24 cellular contexts compared by ENCODE assay signal in genomic region chr11:69954756-69955155, GRCh38.
"Had no signal": no experiment of that assay in that cellular context is flagged by ENCODE, and none has a peak within 500 bp of the region (broad histone marks: within the 10 kb centered on the region; RNA-seq: fewer than 3 reads in every experiment).

No MANE protein-coding gene starts in this region.

- H3K4me3 ChIP-seq: Peyer's patch had no signal

- H3K27ac ChIP-seq: Peyer's patch, RWPE1 had no signal

- H3K36me3 ChIP-seq: Peyer's patch had no signal

- DNase-seq: activated CD4-positive, alpha-beta T cell treated with anti-CD3 and anti-CD28 coated beads for 48 hours; activated CD4-positive, alpha-beta T cell treated with anti-CD3 and anti-CD28 coated beads, Interleukin-2, amount 50 U/mL, for 4 hours; activated CD4-positive, CD25-positive, alpha-beta regulatory T cell treated with anti-CD3 and anti-CD28 coated beads, Interleukin-2, amount 50 U/mL, for 72 hours; activated CD8-positive, alpha-beta memory T cell treated with anti-CD3 and anti-CD28 coated beads, Interleukin-2, amount 50 U/mL, for 48 hours; activated CD8-positive, alpha-beta T cell treated with anti-CD3 and anti-CD28 coated beads, Interleukin-2, amount 10 ng/mL, durations not matched to agents 7 days and 5 days; activated effector memory CD4-positive, alpha-beta T cell treated with Interleukin-2 at 50 U/mL for 16 hours; activated naive CD4-positive, alpha-beta T cell treated with Interleukin-2 at 50 U/mL for 16 hours; activated naive CD8-positive, alpha-beta T cell treated with anti-CD3 and anti-CD28 coated beads, Interleukin-2, amount 50 U/mL, for 24 hours; activated T-cell treated with anti-CD3 and anti-CD28 coated beads, Interleukin-2, amount 50 U/mL, for 1 hour; amniotic stem cell; KG1; NCI-H1048; NCI-H146; NCI-H187 treated with DMSO at 0.1 percent for 48 hours; NCI-H2081 treated with DMSO at 0.1 percent for 48 hours; NCI-H446; NCI-H524; SIG-M5; T-helper 17 cell; T-helper 9 cell had no signal

- H3K4me1 ChIP-seq: Peyer's patch had no signal

- ATAC-seq: activated CD8-positive, alpha-beta T cell treated with anti-CD3 and anti-CD28 coated beads, Interleukin-2, amount 10 ng/mL, durations not matched to agents 7 days and 5 days; activated naive CD4-positive, alpha-beta T cell treated with anti-CD3 and anti-CD28 coated beads, Interleukin-2, amount 50 U/mL, for 72 hours; activated naive CD8-positive, alpha-beta T cell treated with anti-CD3 and anti-CD28 coated beads, Interleukin-2, amount 50 U/mL, for 24 hours; T-helper 17 cell; WTC11 had no signal

- H3K27me3 ChIP-seq: Peyer's patch had no signal
